Comparison of ENCODE assay signal across 33 cellular contexts in the genomic region with DNA sequence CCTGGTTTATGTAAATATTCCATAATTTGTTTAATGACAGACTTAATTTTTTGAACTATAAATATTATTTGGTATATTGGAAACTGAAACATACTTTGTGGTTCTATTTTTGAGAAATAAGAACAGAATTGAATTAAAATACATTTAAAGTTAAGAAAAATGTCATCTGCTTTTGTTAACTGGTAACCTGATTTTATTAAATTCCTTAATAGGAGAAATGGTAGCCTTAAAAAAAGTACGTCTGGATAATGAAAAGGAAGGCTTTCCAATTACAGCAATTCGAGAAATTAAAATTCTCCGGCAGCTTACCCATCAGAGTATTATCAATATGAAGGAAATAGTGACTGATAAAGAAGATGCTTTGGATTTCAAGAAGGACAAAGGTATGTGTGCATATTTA.
"Had no signal": no experiment of that assay in that cellular context is flagged by ENCODE, and none has a peak within 500 bp of the region (broad histone marks: within the 10 kb centered on the region; RNA-seq: fewer than 3 reads in every experiment).

No MANE protein-coding gene starts in this region.

- DNase-seq: activated CD4-positive, alpha-beta memory T cell treated with anti-CD3 and anti-CD28 coated beads, Interleukin-2, amount 10 ng/mL, durations not matched to agents 7 days and 5 days; activated CD4-positive, alpha-beta T cell treated with anti-CD3 and anti-CD28 coated beads for 1 hour; activated CD4-positive, alpha-beta T cell treated with anti-CD3 and anti-CD28 coated beads for 4 hours; activated CD4-positive, alpha-beta T cell treated with anti-CD3 and anti-CD28 coated beads, Interleukin-2, amount 10 ng/mL, durations not matched to agents 7 days and 5 days; activated CD4-positive, alpha-beta T cell treated with anti-CD3 and anti-CD28 coated beads, Interleukin-2, amount 50 U/mL, for 4 hours; activated CD8-positive, alpha-beta memory T cell treated with anti-CD3 and anti-CD28 coated beads, Interleukin-2, amount 50 U/mL, for 48 hours; activated effector memory CD4-positive, alpha-beta T cell treated with Interleukin-2 at 50 U/mL for 16 hours; activated gamma-delta T cell treated with Interleukin-2 at 50 U/mL for 16 hours; activated naive CD4-positive, alpha-beta T cell treated with anti-CD3 and anti-CD28 coated beads, Interleukin-2, amount 50 U/mL, for 16 hours; activated naive CD4-positive, alpha-beta T cell treated with Interleukin-2 at 50 U/mL for 16 hours; activated T-cell treated with anti-CD3 and anti-CD28 coated beads for 4 hours; activated T-cell treated with anti-CD3 and anti-CD28 coated beads, Interleukin-2, amount 50 U/mL, for 4 hours; amniotic stem cell; anterior cingulate cortex; brain microvascular endothelial cell; cortex of kidney; dermis blood vessel endothelial cell; effector CD4-positive, alpha-beta T cell; esophagus squamous epithelium; foreskin melanocyte; head of caudate nucleus; T-helper 1 cell; T-helper 2 cell had no signal

- H3K4me3 Mint-ChIP-seq: activated CD4-positive, alpha-beta memory T cell treated with anti-CD3 and anti-CD28 coated beads, Interleukin-2, amount 10 ng/mL, durations not matched to agents 7 days and 5 days; activated CD4-positive, alpha-beta T cell treated with anti-CD3 and anti-CD28 coated beads, Interleukin-2, amount 10 ng/mL, durations not matched to agents 7 days and 5 days; activated naive CD8-positive, alpha-beta T cell; activated T-cell treated with anti-CD3 and anti-CD28 coated beads, Interleukin-2, amount 50 U/mL, for 4 hours; activated T-helper 17 cell treated with anti-CD3 and anti-CD28 coated beads, Interleukin-2, amount 50 U/mL, for 72 hours; central memory CD8-positive, alpha-beta T cell; WTC11 had no signal

- H3K36me3 Mint-ChIP-seq: activated naive CD8-positive, alpha-beta T cell; WTC11 had no signal

- H3K27ac Mint-ChIP-seq: activated CD4-positive, alpha-beta memory T cell treated with anti-CD3 and anti-CD28 coated beads, Interleukin-2, amount 10 ng/mL, durations not matched to agents 7 days and 5 days; activated CD4-positive, alpha-beta T cell treated with anti-CD3 and anti-CD28 coated beads, Interleukin-2, amount 10 ng/mL, durations not matched to agents 7 days and 5 days; activated naive CD8-positive, alpha-beta T cell; activated T-helper 17 cell treated with anti-CD3 and anti-CD28 coated beads, Interleukin-2, amount 50 U/mL, for 72 hours; WTC11 had no signal

- H3K4me3 ChIP-seq: esophagus squamous epithelium had no signal

- H3K36me3 ChIP-seq: brain microvascular endothelial cell had no signal

- H3K9me3 Mint-ChIP-seq: activated CD4-positive, alpha-beta memory T cell treated with anti-CD3 and anti-CD28 coated beads, Interleukin-2, amount 10 ng/mL, durations not matched to agents 7 days and 5 days; activated CD4-positive, alpha-beta T cell treated with anti-CD3 and anti-CD28 coated beads, Interleukin-2, amount 10 ng/mL, durations not matched to agents 7 days and 5 days; activated T-cell treated with anti-CD3 and anti-CD28 coated beads, Interleukin-2, amount 50 U/mL, for 4 hours; activated T-helper 17 cell treated with anti-CD3 and anti-CD28 coated beads, Interleukin-2, amount 50 U/mL, for 72 hours; central memory CD8-positive, alpha-beta T cell; WTC11 had no signal

- H3K27me3 Mint-ChIP-seq: activated CD4-positive, alpha-beta memory T cell treated with anti-CD3 and anti-CD28 coated beads, Interleukin-2, amount 10 ng/mL, durations not matched to agents 7 days and 5 days; activated CD4-positive, alpha-beta T cell treated with anti-CD3 and anti-CD28 coated beads, Interleukin-2, amount 10 ng/mL, durations not matched to agents 7 days and 5 days; activated naive CD8-positive, alpha-beta T cell; activated T-helper 17 cell treated with anti-CD3 and anti-CD28 coated beads, Interleukin-2, amount 50 U/mL, for 72 hours; central memory CD8-positive, alpha-beta T cell had no signal

- FAIRE-seq: astrocyte, bronchial epithelial cell, colon, endothelial cell of umbilical vein had no signal

- H3K9me3 ChIP-seq: esophagus squamous epithelium had no signal

- H3K27ac ChIP-seq: brain microvascular endothelial cell, epithelial cell of prostate, esophagus squamous epithelium, VCaP had no signal

- ATAC-seq: activated T-cell treated with anti-CD3 and anti-CD28 coated beads, Interleukin-2, amount 50 U/mL, for 4 hours; activated T-helper 17 cell treated with anti-CD3 and anti-CD28 coated beads, Interleukin-2, amount 50 U/mL, for 72 hours; WTC11 had no signal
